Comparison of ENCODE assay signal across 8 cellular contexts in the genomic region with DNA sequence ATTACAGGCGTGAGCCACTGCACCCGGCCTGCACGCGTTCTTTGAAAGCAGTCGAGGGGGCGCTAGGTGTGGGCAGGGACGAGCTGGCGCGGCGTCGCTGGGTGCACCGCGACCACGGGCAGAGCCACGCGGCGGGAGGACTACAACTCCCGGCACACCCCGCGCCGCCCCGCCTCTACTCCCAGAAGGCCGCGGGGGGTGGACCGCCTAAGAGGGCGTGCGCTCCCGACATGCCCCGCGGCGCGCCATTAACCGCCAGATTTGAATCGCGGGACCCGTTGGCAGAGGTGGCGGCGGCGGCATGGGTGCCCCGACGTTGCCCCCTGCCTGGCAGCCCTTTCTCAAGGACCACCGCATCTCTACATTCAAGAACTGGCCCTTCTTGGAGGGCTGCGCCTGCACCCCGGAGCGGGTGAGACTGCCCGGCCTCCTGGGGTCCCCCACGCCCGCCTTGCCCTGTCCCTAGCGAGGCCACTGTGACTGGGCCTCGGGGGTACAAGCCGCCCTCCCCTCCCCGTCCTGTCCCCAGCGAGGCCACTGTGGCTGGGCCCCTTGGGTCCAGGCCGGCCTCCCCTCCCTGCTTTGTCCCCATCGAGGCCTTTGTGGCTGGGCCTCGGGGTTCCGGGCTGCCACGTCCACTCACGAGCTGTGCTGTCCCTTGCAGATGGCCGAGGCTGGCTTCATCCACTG. TPM values are rescaled to one million over a fixed set of nuclear protein-coding genes. Genes with fewer than 3 reads are reported as not detected.
DNase-seq lines count a peak whose midpoint lies in the region; ATAC-seq and TF ChIP-seq lines count a peak whose summit lies in the region.

TSS of gene BIRC5 (plus strand) at position 238 of the 690 bp plus-strand sequence. CDS start at position 302, 64 bp downstream.

- H3K36me3 Mint-ChIP-seq in brain, result no peaks in the 10 kb centered on the region

- H3K36me3 ChIP-seq in iPS-18a (ENCODE audit: control insufficient read depth, low read depth, low read length), result peaks cover 7% of the 10 kb centered on the region
- peaks cover 4% of the 10 kb centered on the region for H3K36me3 ChIP-seq in skeletal muscle satellite cell (ENCODE audit: insufficient read depth, low read length)

- DNase-seq in NCI-H2171 treated with DMSO at 0.1 percent for 48 hours (lab: John Stamatoyannopoulos, UW) (peak; percentile 89), UCSD-AML1 (lab: John Stamatoyannopoulos, UW; ENCODE audit: unreplicated experiment) (peak; percentile 90)

- peak within 1 kb of the TSS; percentile 69 for H3K4me3 ChIP-seq in iPS-18a (ENCODE audit: low read length)
- peak within 1 kb of the TSS; percentile 97 for H3K4me3 ChIP-seq in skeletal muscle satellite cell (ENCODE audit: low read length)

- no peak within 1 kb of the TSS for H3K27ac ChIP-seq in iPS-18a (ENCODE audit: low read length)

- H3K4me1 ChIP-seq in iPS-18a (ENCODE audit: control insufficient read depth, low read depth, low read length) (peaks cover 7% of the 10 kb centered on the region), skeletal muscle satellite cell (ENCODE audit: control insufficient read depth, insufficient read depth, low read length) (peaks cover 14% of the 10 kb centered on the region)

- H3K27me3 ChIP-seq in iPS-18a (ENCODE audit: control insufficient read depth, insufficient read depth, low read length), result no peaks in the 10 kb centered on the region
- H3K27me3 ChIP-seq in skeletal muscle satellite cell (ENCODE audit: control insufficient read depth, insufficient read depth, low read length), result no peaks in the 10 kb centered on the region

- ATAC-seq in GM18502 (IDR thresholded peaks at IDR 0.05; ENCODE audit: poor library complexity, unreplicated experiment) (peak; percentile 81), HG03097 (IDR thresholded peaks at IDR 0.05; ENCODE audit: low FRiP score, unreplicated experiment) (peak; percentile 90), GM19395 (IDR thresholded peaks at IDR 0.05; ENCODE audit: unreplicated experiment) (no peak)

- no peaks in the 10 kb centered on the region for H3K27me3 Mint-ChIP-seq in brain

- peaks cover 18% of the 10 kb centered on the region for H3K4me1 Mint-ChIP-seq in brain

- H3K4me2 ChIP-seq in skeletal muscle satellite cell (ENCODE audit: low read length), result peak within 1 kb of the TSS; percentile 94

- peak within 1 kb of the TSS in 3 of 5 experiments; percentile 70 to 90 (median 88) for H3K27ac Mint-ChIP-seq in brain

- H3K9ac ChIP-seq in iPS-18a (ENCODE audit: low read length), result peak within 1 kb of the TSS; percentile 86
- peak within 1 kb of the TSS; percentile 89 for H3K9ac ChIP-seq in skeletal muscle satellite cell (ENCODE audit: low read depth, low read length)

- H3K9me3 Mint-ChIP-seq in brain, result no peaks in the 10 kb centered on the region

- peak within 1 kb of the TSS; percentile 87 to 92 (median 88) for H3K4me3 Mint-ChIP-seq in brain

- H3K9me3 ChIP-seq in iPS-18a (ENCODE audit: control insufficient read depth, low read depth, low read length) (no peaks in the 10 kb centered on the region), skeletal muscle satellite cell (replicated peaks; ENCODE audit: low read length) (no peaks in the 10 kb centered on the region)

- TF ChIP-seq CTCF in brain (conservative IDR thresholded peaks at IDR 0.05), result no peak

RNA-seq across cellular contexts. Expression of gene BIRC5, which starts in this region (rescaled TPM):
- 66.4 TPM for polyA plus RNA-seq in brain (ENCODE audit: insufficient read depth, low read depth, low replicate concordance)
- 27.1 and 41.9 TPM in 2 replicates for total RNA-seq in skeletal muscle satellite cell (2012; rRNA removed)
